ENCODE assay signal across 22 cellular contexts in genomic region chr3:98617841-98618240, GRCh38.
"Had no signal": no experiment of that assay in that cellular context is flagged by ENCODE, and none has a peak within 500 bp of the region (broad histone marks: within the 10 kb centered on the region; RNA-seq: fewer than 3 reads in every experiment).

No MANE protein-coding gene starts in this region.

- DNase-seq: hypothalamus; islet precursor cell; left ventricle myocardium inferior; midbrain; mucosa of descending colon; naive thymus-derived CD4-positive, alpha-beta T cell; occipital lobe; right lobe of liver; stimulated activated CD4-positive, alpha-beta T cell treated with anti-CD3 and anti-CD28 coated beads, Interleukin-12 subunit alpha, Interleukin-12 subunit beta, amount 100 ng/mL, for 4 hours; stimulated activated CD4-positive, alpha-beta T cell treated with anti-CD3 and anti-CD28 coated beads, Interleukin-15, amount 100 ng/mL, for 24 hours; stimulated activated CD4-positive, alpha-beta T cell treated with anti-CD3 and anti-CD28 coated beads, Interleukin-2, amount 100 ng/mL, for 24 hours; stimulated activated CD4-positive, alpha-beta T cell treated with anti-CD3 and anti-CD28 coated beads, Interleukin-4, amount 100 ng/mL, for 1 hour; stimulated activated naive B cell treated with anti-CD40 and anti-IgM and Interleukin-4, amounts not matched to agents 10 μg/mL and 1 μg/mL and 100 μg/mL, for 72 hours; stimulated activated naive CD8-positive, alpha-beta T cell treated with anti-CD3 and anti-CD28 coated beads, Interleukin-15, Interleukin-2, amounts not matched to agents 100 U/mL and 50 U/mL, for 24 hours; stomach; testis; thyroid gland; transverse colon; upper lobe of left lung had no signal

- ATAC-seq: mucosa of descending colon; naive thymus-derived CD4-positive, alpha-beta T cell; natural killer cell treated with Interleukin-12 subunit alpha and Interleukin-12 subunit beta and Interleukin-15 and Interleukin-18, amount 100 ng/mL, for 72 hours; right lobe of liver; stimulated activated naive B cell treated with anti-CD40 and anti-IgM and Interleukin-4, amounts not matched to agents 10 μg/mL and 1 μg/mL and 100 μg/mL, for 72 hours; stimulated activated naive CD8-positive, alpha-beta T cell treated with anti-CD3 and anti-CD28 coated beads, Interleukin-15, Interleukin-2, amounts not matched to agents 100 U/mL and 50 U/mL, for 24 hours had no signal

- H3K36me3 Mint-ChIP-seq: memory B cell; naive thymus-derived CD4-positive, alpha-beta T cell; natural killer cell treated with Interleukin-12 subunit alpha and Interleukin-12 subunit beta and Interleukin-15 and Interleukin-18, amount 100 ng/mL, for 72 hours; stimulated activated naive B cell treated with anti-CD40 and anti-IgM and Interleukin-4, amounts not matched to agents 10 μg/mL and 1 μg/mL and 100 μg/mL, for 72 hours had no signal

- H3K27ac Mint-ChIP-seq: memory B cell; naive thymus-derived CD4-positive, alpha-beta T cell; natural killer cell treated with Interleukin-12 subunit alpha and Interleukin-12 subunit beta and Interleukin-15 and Interleukin-18, amount 100 ng/mL, for 72 hours; progenitor cell of endocrine pancreas; stimulated activated naive B cell treated with anti-CD40 and anti-IgM and Interleukin-4, amounts not matched to agents 10 μg/mL and 1 μg/mL and 100 μg/mL, for 72 hours had no signal

- H3K4me3 Mint-ChIP-seq: memory B cell; naive thymus-derived CD4-positive, alpha-beta T cell; natural killer cell treated with Interleukin-12 subunit alpha and Interleukin-12 subunit beta and Interleukin-15 and Interleukin-18, amount 100 ng/mL, for 72 hours; stimulated activated naive B cell treated with anti-CD40 and anti-IgM and Interleukin-4, amounts not matched to agents 10 μg/mL and 1 μg/mL and 100 μg/mL, for 72 hours had no signal

- H3K4me1 Mint-ChIP-seq: memory B cell; stimulated activated naive B cell treated with anti-CD40 and anti-IgM and Interleukin-4, amounts not matched to agents 10 μg/mL and 1 μg/mL and 100 μg/mL, for 72 hours had no signal

- H3K27me3 Mint-ChIP-seq: progenitor cell of endocrine pancreas; stimulated activated naive B cell treated with anti-CD40 and anti-IgM and Interleukin-4, amounts not matched to agents 10 μg/mL and 1 μg/mL and 100 μg/mL, for 72 hours had no signal

- H3K9me3 Mint-ChIP-seq: natural killer cell treated with Interleukin-12 subunit alpha and Interleukin-12 subunit beta and Interleukin-15 and Interleukin-18, amount 100 ng/mL, for 72 hours had no signal
